2 cellular contexts compared by ENCODE assay signal in the genomic region with DNA sequence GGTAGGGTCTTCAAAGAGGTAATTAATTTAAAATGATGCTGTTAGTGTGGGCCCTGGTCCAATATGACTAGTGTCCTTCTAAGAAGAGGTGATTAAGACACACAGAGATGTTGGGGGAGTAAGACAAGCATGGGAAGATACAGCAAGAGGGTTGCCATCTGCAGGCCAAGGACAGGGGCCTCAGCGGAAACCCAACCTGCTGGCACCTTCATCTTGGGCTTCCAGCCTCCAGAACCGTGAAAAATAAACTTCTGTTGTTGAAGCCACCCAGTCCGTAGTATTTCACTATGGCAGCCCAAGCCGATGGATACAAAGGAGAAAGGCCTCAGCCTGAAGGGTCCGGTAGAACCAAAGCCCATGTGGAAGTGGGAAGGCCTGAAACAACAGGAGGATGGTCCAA.
TF ChIP-seq lines count a peak whose summit lies in the region.

No MANE protein-coding gene starts in this region.

TF ChIP-seq in HEK293, 187 proteins besides CTCF, POLR2A, EP300 and RAD21:
- TF ChIP-seq ZNF266 (tag by site-specific recombination; IDR thresholded peaks at IDR 0.05; ENCODE audit: low read depth): no peak
- peak; percentile 93 for TF ChIP-seq ZNF548 (tag by site-specific recombination; IDR thresholded peaks at IDR 0.05)
- TF ChIP-seq, protein P1, sequence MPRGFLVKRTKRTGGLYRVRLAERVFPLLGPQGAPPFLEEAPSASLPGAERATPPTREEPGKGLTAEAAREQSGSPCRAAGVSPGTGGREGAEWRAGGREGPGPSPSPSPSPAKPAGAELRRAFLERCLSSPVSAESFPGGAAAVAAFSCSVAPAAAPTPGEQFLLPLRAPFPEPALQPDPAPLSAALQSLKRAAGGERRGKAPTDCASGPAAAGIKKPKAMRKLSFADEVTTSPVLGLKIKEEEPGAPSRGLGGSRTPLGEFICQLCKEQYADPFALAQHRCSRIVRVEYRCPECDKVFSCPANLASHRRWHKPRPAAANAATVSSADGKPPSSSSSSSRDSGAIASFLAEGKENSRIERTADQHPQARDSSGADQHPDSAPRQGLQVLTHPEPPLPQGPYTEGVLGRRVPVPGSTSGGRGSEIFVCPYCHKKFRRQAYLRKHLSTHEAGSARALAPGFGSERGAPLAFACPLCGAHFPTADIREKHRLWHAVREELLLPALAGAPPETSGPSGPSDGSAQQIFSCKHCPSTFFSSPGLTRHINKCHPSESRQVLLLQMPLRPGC (tag by site-specific recombination; IDR thresholded peaks at IDR 0.05): no peak
- no peak for TF ChIP-seq ZNF48 (tag by site-specific recombination; IDR thresholded peaks at IDR 0.05)
- no peak for TF ChIP-seq RBAK (tag by site-specific recombination; IDR thresholded peaks at IDR 0.05)
- TF ChIP-seq ZNF571 (tag by site-specific recombination; IDR thresholded peaks at IDR 0.05): no peak
- no peak for TF ChIP-seq ZNF157 (tag by site-specific recombination; IDR thresholded peaks at IDR 0.05)
- TF ChIP-seq, protein P2, sequence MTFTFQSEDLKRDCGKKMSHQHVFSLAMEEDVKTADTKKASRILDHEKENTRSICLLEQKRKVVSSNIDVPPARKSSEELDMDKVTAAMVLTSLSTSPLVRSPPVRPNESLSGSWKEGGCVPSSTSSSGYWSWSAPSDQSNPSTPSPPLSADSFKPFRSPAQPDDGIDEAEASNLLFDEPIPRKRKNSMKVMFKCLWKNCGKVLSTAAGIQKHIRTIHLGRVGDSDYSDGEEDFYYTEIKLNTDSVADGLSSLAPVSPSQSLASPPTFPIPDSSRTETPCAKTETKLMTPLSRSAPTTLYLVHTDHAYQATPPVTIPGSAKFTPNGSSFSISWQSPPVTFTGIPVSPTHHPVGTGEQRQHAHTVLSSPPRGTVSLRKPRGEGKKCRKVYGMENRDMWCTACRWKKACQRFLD (tag by site-specific recombination; IDR thresholded peaks at IDR 0.05): no peak
- no peak for TF ChIP-seq ZNF248 (tag by site-specific recombination; IDR thresholded peaks at IDR 0.05)

TF ChIP-seq in H1, 55 proteins besides CTCF, POLR2A, EP300 and RAD21:
- TF ChIP-seq YY1 (IDR thresholded peaks at IDR 0.05; ENCODE audit: low read depth, low read length): no peak
- TF ChIP-seq, protein P3, sequence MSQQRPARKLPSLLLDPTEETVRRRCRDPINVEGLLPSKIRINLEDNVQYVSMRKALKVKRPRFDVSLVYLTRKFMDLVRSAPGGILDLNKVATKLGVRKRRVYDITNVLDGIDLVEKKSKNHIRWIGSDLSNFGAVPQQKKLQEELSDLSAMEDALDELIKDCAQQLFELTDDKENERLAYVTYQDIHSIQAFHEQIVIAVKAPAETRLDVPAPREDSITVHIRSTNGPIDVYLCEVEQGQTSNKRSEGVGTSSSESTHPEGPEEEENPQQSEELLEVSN (IDR thresholded peaks at IDR 0.05): no peak
- TF ChIP-seq, protein P4, sequence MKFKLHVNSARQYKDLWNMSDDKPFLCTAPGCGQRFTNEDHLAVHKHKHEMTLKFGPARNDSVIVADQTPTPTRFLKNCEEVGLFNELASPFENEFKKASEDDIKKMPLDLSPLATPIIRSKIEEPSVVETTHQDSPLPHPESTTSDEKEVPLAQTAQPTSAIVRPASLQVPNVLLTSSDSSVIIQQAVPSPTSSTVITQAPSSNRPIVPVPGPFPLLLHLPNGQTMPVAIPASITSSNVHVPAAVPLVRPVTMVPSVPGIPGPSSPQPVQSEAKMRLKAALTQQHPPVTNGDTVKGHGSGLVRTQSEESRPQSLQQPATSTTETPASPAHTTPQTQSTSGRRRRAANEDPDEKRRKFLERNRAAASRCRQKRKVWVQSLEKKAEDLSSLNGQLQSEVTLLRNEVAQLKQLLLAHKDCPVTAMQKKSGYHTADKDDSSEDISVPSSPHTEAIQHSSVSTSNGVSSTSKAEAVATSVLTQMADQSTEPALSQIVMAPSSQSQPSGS (IDR thresholded peaks at IDR 0.05; ENCODE audit: low read length): no peak
